ENCODE assay signal across 8 cellular contexts in the genomic region with DNA sequence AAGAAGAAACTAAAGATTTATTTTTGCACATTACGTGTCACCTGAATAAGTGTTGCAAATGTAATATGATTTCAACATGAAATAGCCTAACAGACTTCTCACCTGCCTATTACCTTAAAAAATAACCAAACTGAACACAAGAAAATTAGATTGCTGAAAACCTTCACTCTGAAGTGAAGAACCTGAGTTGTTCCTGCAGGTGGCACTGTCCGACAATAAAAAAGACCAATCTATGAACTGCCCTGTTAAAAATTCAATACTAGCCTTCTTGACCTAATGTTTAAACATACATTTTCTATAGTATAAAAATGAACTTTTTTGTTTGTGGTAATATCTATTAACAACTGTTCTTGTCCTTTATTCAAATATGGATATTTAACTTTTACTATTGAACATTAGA.
DNase-seq lines count a peak whose midpoint lies in the region; ATAC-seq, FAIRE-seq and TF ChIP-seq lines count a peak whose summit lies in the region.

No MANE protein-coding gene starts in this region.

- H3K27me3 ChIP-seq in body of pancreas, result no peaks in the 10 kb centered on the region
- H3K27me3 ChIP-seq in HepG2 (ENCODE audit: control insufficient read depth in 1 of 2, insufficient read depth in 2 of 2, low read length in 2 of 2), result no peaks in the 10 kb centered on the region
- no peaks in the 10 kb centered on the region for H3K27me3 ChIP-seq in vagina

- BruUV-seq in HepG2 (replicated peaks; lab: Mats Ljungman, UMichigan), result no TSS peak

- 4 to 12% methylated on average over 2 of the region's 2 CpGs for WGBS in body of pancreas, 2 donors
- WGBS in HepG2 (ENCODE audit: low lambda C conversion rate), result 25% methylated on average over 2 of the region's 2 CpGs

- TF ChIP-seq EP300 in HepG2 (IDR thresholded peaks at IDR 0.05; ENCODE audit: low read depth in 2 of 2, low read length in 2 of 2) (no peak), HepG2 (CRISPR knock-in tag; IDR thresholded peaks at IDR 0.05; ENCODE audit: borderline replicate concordance) (no peak)

- no peak overlapping the region for H2AFZ ChIP-seq in HepG2 (ENCODE audit: low read length)

- ATAC-seq in activated T-cell treated with anti-CD3 and anti-CD28 coated beads, Interleukin-2, amount 50 U/mL, for 72 hours (replicated peaks in 1 of 2), result no peak
- ATAC-seq in body of pancreas, result no peak
- ATAC-seq in HepG2, result 0 out of 3 replicates have a peak, but pooled peaks have one; percentile 31
- no peak for ATAC-seq in HG03095 (IDR thresholded peaks at IDR 0.05; ENCODE audit: unreplicated experiment)

- POLR2A ChIA-PET in HEK293T (lab: Yijun Ruan, JAX), result no interaction called here
- POLR2A ChIA-PET in HepG2 (lab: Yijun Ruan, JAX), result no interaction called here

- no peak for TF ChIP-seq RAD21 in HepG2 (CRISPR knock-in tag; IDR thresholded peaks at IDR 0.05)

- H3K27ac Mint-ChIP-seq in activated T-cell treated with anti-CD3 and anti-CD28 coated beads, Interleukin-2, amount 50 U/mL, for 72 hours, result no peak overlapping the region

- intact Hi-C loops in body of pancreas (cut with DNase I), result loop anchor here (5.0 kb wide), 1 partner anchor 741 kb away; no protein-coding TSS in a partner anchor
- intact Hi-C loops in HepG2 (cut with micrococcal nuclease; ENCODE audit: unreplicated experiment), result loop anchor here (1.0 to 2.0 kb wide), 2 partner anchors 742 to 818 kb away; no protein-coding TSS in a partner anchor
- intact Hi-C loops in vagina (cut with DNase I), result loop anchor here (10.0 kb wide), 1 partner anchor 738 kb away; a partner anchor contains a TSS

- no peaks in the 10 kb centered on the region for H3K27me3 Mint-ChIP-seq in activated T-cell treated with anti-CD3 and anti-CD28 coated beads, Interleukin-2, amount 50 U/mL, for 72 hours (ENCODE audit: low read depth)

- H3K4me2 ChIP-seq in HepG2 (ENCODE audit: low read depth, low read length), result no peak overlapping the region

- in situ Hi-C loops in HepG2 (cut with HindIII; ENCODE audit: extremely low pct_ligation_motif_present, low pct_unique_long_range_greater_than_20kb), result loop anchor here (5.0 kb wide), 1 partner anchor 741 kb away; no protein-coding TSS in a partner anchor

- H3K4me1 ChIP-seq in body of pancreas, result no peaks in the 10 kb centered on the region
- H3K4me1 ChIP-seq in HepG2 (ENCODE audit: insufficient read depth, low read length), result no peaks in the 10 kb centered on the region
- H3K4me1 ChIP-seq in vagina, result no peaks in the 10 kb centered on the region

- TF ChIP-seq CTCF in body of pancreas (IDR thresholded peaks at IDR 0.05), result peak; percentile 24 to 74 (median 50)
- peak; percentile 55 for TF ChIP-seq CTCF in HepG2 (CRISPR knock-in tag; IDR thresholded peaks at IDR 0.05)
- peak; percentile 26 to 53 (median 35) for TF ChIP-seq CTCF in vagina (IDR thresholded peaks at IDR 0.05)

- CTCF ChIA-PET in HEK293T (lab: Yijun Ruan, JAX) (interaction anchor here (0.8 kb wide), 1 partner anchor 742 kb away, joined by 3 read pairs; no protein-coding TSS in a partner anchor), HepG2 (lab: Yijun Ruan, JAX; ENCODE audit: low intra/inter-chr PET ratio, low total read pairs) (interaction anchor here (1.2 to 1.3 kb wide), 2 partner anchors 742 to 819 kb away, joined by 6 to 7 read pairs; no protein-coding TSS in a partner anchor)

- H4K20me1 ChIP-seq in HepG2 (ENCODE audit: insufficient read depth, low read length), result no peaks in the 10 kb centered on the region

- H3K79me2 ChIP-seq in HepG2 (ENCODE audit: insufficient read depth, low read length), result no peaks in the 10 kb centered on the region

- H3K4me3 Mint-ChIP-seq in activated T-cell treated with anti-CD3 and anti-CD28 coated beads, Interleukin-2, amount 50 U/mL, for 72 hours, result no peak overlapping the region

- no peak overlapping the region for H3K27ac ChIP-seq in body of pancreas
- H3K27ac ChIP-seq in HepG2 (ENCODE audit: extremely low read length, insufficient read depth, low read length), result no peak overlapping the region
- no peak overlapping the region for H3K27ac ChIP-seq in vagina

- FAIRE-seq in HepG2 (lab: Jason Lieb, UNC), result peak; percentile 88

- no peaks in the 10 kb centered on the region for H3K36me3 Mint-ChIP-seq in activated T-cell treated with anti-CD3 and anti-CD28 coated beads, Interleukin-2, amount 50 U/mL, for 72 hours (ENCODE audit: insufficient read depth in 2 of 2)

- no peak overlapping the region for H3K9ac ChIP-seq in HepG2 (ENCODE audit: insufficient read depth, low read depth, low read length)

- H3K9me3 ChIP-seq in body of pancreas (no peaks in the 10 kb centered on the region), HepG2 (ENCODE audit: low read length) (no peaks in the 10 kb centered on the region), vagina (no peaks in the 10 kb centered on the region)

- H3K36me3 ChIP-seq in body of pancreas (replicated peaks in 1 of 2; ENCODE audit: insufficient read depth in 1 of 2, low read depth in 2 of 2), result no peaks in the 10 kb centered on the region
- no peaks in the 10 kb centered on the region for H3K36me3 ChIP-seq in HepG2 (replicated peaks in 1 of 2; ENCODE audit: control insufficient read depth in 1 of 2, insufficient read depth in 2 of 2, low read length in 2 of 2)
- no peaks in the 10 kb centered on the region for H3K36me3 ChIP-seq in vagina

- DNase-seq in activated T-cell treated with anti-CD3 and anti-CD28 coated beads, Interleukin-2, amount 50 U/mL, for 72 hours, result peak; percentile 5 to 23
- DNase-seq in activated T-cell treated with anti-CD3 and anti-CD28 coated beads, Interleukin-2, amount 50 U/mL, for 1 hour, result no peak
- DNase-seq in HEK293T (ENCODE audit: extremely low spot score) (peak; percentile 12), NCI-H748 treated with DMSO at 0.1 percent for 48 hours (lab: John Stamatoyannopoulos, UW) (peak; percentile 38), body of pancreas (peak; percentile 17 to 50 (median 18)), HepG2 (ENCODE audit: low spot score) (peak; percentile 28), vagina (ENCODE audit: extremely low spot score in 2 of 2) (no peak)

- no peaks in the 10 kb centered on the region for H3K9me3 Mint-ChIP-seq in activated T-cell treated with anti-CD3 and anti-CD28 coated beads, Interleukin-2, amount 50 U/mL, for 72 hours

- H3K4me3 ChIP-seq in body of pancreas, result no peak overlapping the region
- no peak overlapping the region for H3K4me3 ChIP-seq in HepG2 (replicated peaks in 1 of 3; ENCODE audit: insufficient read depth in 1 of 3, low read depth in 2 of 3, low read length in 3 of 3)
- H3K4me3 ChIP-seq in vagina, result no peak overlapping the region

- H3K4me1 Mint-ChIP-seq in activated T-cell treated with anti-CD3 and anti-CD28 coated beads, Interleukin-2, amount 50 U/mL, for 72 hours (ENCODE audit: low read depth), result no peaks in the 10 kb centered on the region

- TF ChIP-seq POLR2A in body of pancreas (IDR thresholded peaks at IDR 0.05), result no peak
- TF ChIP-seq POLR2A in HepG2 (IDR thresholded peaks at IDR 0.05; ENCODE audit: insufficient read depth in 1 of 2, low read depth in 2 of 2, low read length in 2 of 2), result no peak
- no peak for TF ChIP-seq POLR2A in vagina (IDR thresholded peaks at IDR 0.05)

TF ChIP-seq in HEK293T, 16 proteins besides CTCF, POLR2A, EP300 and RAD21:
- TF ChIP-seq ARNT (IDR thresholded peaks at IDR 0.05) (no peak), TARDBP (IDR thresholded peaks at IDR 0.05) (no peak), FOXA1 (IDR thresholded peaks at IDR 0.05) (no peak), CTBP1 (IDR thresholded peaks at IDR 0.05; ENCODE audit: borderline replicate concordance) (no peak), ZNF384 (IDR thresholded peaks at IDR 0.05) (no peak), L3MBTL2 (conservative IDR thresholded peaks at IDR 0.05) (no peak), SUZ12 (IDR thresholded peaks at IDR 0.05) (no peak)
- TF ChIP-seq, protein P1, sequence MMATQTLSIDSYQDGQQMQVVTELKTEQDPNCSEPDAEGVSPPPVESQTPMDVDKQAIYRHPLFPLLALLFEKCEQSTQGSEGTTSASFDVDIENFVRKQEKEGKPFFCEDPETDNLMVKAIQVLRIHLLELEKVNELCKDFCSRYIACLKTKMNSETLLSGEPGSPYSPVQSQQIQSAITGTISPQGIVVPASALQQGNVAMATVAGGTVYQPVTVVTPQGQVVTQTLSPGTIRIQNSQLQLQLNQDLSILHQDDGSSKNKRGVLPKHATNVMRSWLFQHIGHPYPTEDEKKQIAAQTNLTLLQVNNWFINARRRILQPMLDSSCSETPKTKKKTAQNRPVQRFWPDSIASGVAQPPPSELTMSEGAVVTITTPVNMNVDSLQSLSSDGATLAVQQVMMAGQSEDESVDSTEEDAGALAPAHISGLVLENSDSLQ (IDR thresholded peaks at IDR 0.05), result no peak

TF ChIP-seq in HepG2, 621 proteins besides CTCF, POLR2A, EP300 and RAD21:
- TF ChIP-seq ZNF160 (CRISPR knock-in tag; IDR thresholded peaks at IDR 0.05), result no peak
- TF ChIP-seq STAG1 (CRISPR knock-in tag; IDR thresholded peaks at IDR 0.05), result peak; percentile 54
- peak; percentile 22; the same call in 1 of the 2 replicates for TF ChIP-seq SMC3 (IDR thresholded peaks at IDR 0.05; ENCODE audit: low read length)

Comparison
In these comparisons a context has a peak if more than half of its experiments do, and no peak if none do; other contexts are left out.
1. DNase-seq: peak in activated T-cell treated with anti-CD3 and anti-CD28 coated beads, Interleukin-2, amount 50 U/mL, for 72 hours (2 of 2), HEK293T (single experiment), NCI-H748 treated with DMSO at 0.1 percent for 48 hours (single experiment), body of pancreas (4 of 4) and HepG2 (single experiment); none in activated T-cell treated with anti-CD3 and anti-CD28 coated beads, Interleukin-2, amount 50 U/mL, for 1 hour (single experiment) and vagina (0 of 2).
2. Peak in every context shown above with its lines, with median percentiles within 50 percentile points of each other: CTCF ChIP-seq.